21 cellular contexts compared by ENCODE assay signal in genomic region chr7:28621369-28621807, GRCh38.
DNase-seq lines count a peak whose midpoint lies in the region; ATAC-seq, FAIRE-seq and TF ChIP-seq lines count a peak whose summit lies in the region.
"Had no signal": no experiment of that assay in that cellular context is flagged by ENCODE, and none has a peak within 500 bp of the region (broad histone marks: within the 10 kb centered on the region; RNA-seq: fewer than 3 reads in every experiment).

No MANE protein-coding gene starts in this region.

- no peak overlapping the region for H3K4me3 Mint-ChIP-seq in T-cell
- H3K4me3 Mint-ChIP-seq: memory B cell, nephron progenitor cell had no signal

- no peaks in the 10 kb centered on the region for H3K4me1 Mint-ChIP-seq in T-cell
- H3K4me1 Mint-ChIP-seq: memory B cell had no signal

- POLR2A ChIA-PET in T-cell (lab: Charles Lee): no interaction called here

- H2AFZ ChIP-seq in hepatocyte: no peak overlapping the region
- H2AFZ ChIP-seq: PC-9 had no signal

- DNase-seq in GM06990 (ENCODE audit: extremely low read depth, insufficient read length) (peak; percentile 78), hepatocyte (ENCODE audit: low spot score) (no peak), breast epithelium (ENCODE audit: low spot score in 2 of 2) (no peak), T-cell (no peak), small intestine (no peak), NCI-H82 treated with DMSO at 0.1 percent for 48 hours (lab: John Stamatoyannopoulos, UW; ENCODE audit: unreplicated experiment) (no peak)
- DNase-seq: activated CD4-positive, alpha-beta T cell treated with anti-CD3 and anti-CD28 coated beads, Interleukin-2, amount 50 U/mL, for 1 hour; activated T-cell treated with anti-CD3 and anti-CD28 coated beads for 4 hours; esophagus squamous epithelium; head of caudate nucleus; MG63; NCI-H187 treated with DMSO at 0.1 percent for 48 hours; NCI-H524; nephron progenitor cell had no signal

- WGBS in hepatocyte (ENCODE audit: low lambda C conversion rate, missing lambda C conversion rate): 79% methylated on average over 6 of the region's 6 CpGs
- 52 to 68% (median 64%) methylated on average over 6 of the region's 6 CpGs for WGBS in small intestine, 3 donors

- no peaks in the 10 kb centered on the region for H3K9me2 ChIP-seq in hepatocyte (replicated peaks; ENCODE audit: insufficient read depth)

- H3K27ac Mint-ChIP-seq in T-cell: no peak overlapping the region
- H3K27ac Mint-ChIP-seq: activated naive CD4-positive, alpha-beta T cell treated with anti-CD3 and anti-CD28 coated beads, Interleukin-2, amount 50 U/mL, for 72 hours; memory B cell; nephron progenitor cell had no signal

- no peaks in the 10 kb centered on the region for H4K20me1 ChIP-seq in hepatocyte (ENCODE audit: insufficient read depth, poor library complexity, severe bottlenecking)

- ATAC-seq in GM19372 (IDR thresholded peaks at IDR 0.05; ENCODE audit: low read depth, unreplicated experiment) (peak; percentile 73), HG03442 (IDR thresholded peaks at IDR 0.05; ENCODE audit: unreplicated experiment) (peak; percentile 65), T-cell (replicated peaks in 1 of 4) (no peak)
- ATAC-seq: activated naive CD4-positive, alpha-beta T cell treated with anti-CD3 and anti-CD28 coated beads, Interleukin-2, amount 50 U/mL, for 72 hours had no signal

- CTCF ChIA-PET in T-cell (lab: Charles Lee): no interaction called here

- no peaks in the 10 kb centered on the region for H3K79me2 ChIP-seq in hepatocyte

- no peak for FAIRE-seq in small intestine (lab: Jason Lieb, UNC)
- FAIRE-seq: islet of Langerhans had no signal

- H3K27me3 ChIP-seq in GM06990 (replicated peaks; ENCODE audit: control insufficient read depth, insufficient read depth, low read length): no peaks in the 10 kb centered on the region
- no peaks in the 10 kb centered on the region for H3K27me3 ChIP-seq in hepatocyte
- no peaks in the 10 kb centered on the region for H3K27me3 ChIP-seq in breast epithelium
- H3K27me3 ChIP-seq in small intestine (ENCODE audit: control insufficient read depth in 2 of 2, insufficient read depth in 2 of 2, low read length in 2 of 2): no peaks in the 10 kb centered on the region
- H3K27me3 ChIP-seq: esophagus squamous epithelium, MG63, vagina had no signal

- no peak for TF ChIP-seq POLR2A in breast epithelium (IDR thresholded peaks at IDR 0.05)

- no peak overlapping the region for H3K4me2 ChIP-seq in hepatocyte
- H3K4me2 ChIP-seq: PC-9 had no signal

- no peaks in the 10 kb centered on the region for H3K9me3 Mint-ChIP-seq in T-cell
- H3K9me3 Mint-ChIP-seq: activated naive CD4-positive, alpha-beta T cell treated with anti-CD3 and anti-CD28 coated beads, Interleukin-2, amount 50 U/mL, for 72 hours; memory B cell; nephron progenitor cell had no signal

- TF ChIP-seq CTCF in GM06990 (IDR thresholded peaks at IDR 0.05; ENCODE audit: insufficient read depth, low read length, poor library complexity, severe bottlenecking) (no peak), hepatocyte (IDR thresholded peaks at IDR 0.05; ENCODE audit: poor library complexity) (no peak), breast epithelium (IDR thresholded peaks at IDR 0.05) (no peak)

- no peaks in the 10 kb centered on the region for H3K36me3 Mint-ChIP-seq in T-cell
- H3K36me3 Mint-ChIP-seq: activated naive CD4-positive, alpha-beta T cell treated with anti-CD3 and anti-CD28 coated beads, Interleukin-2, amount 50 U/mL, for 72 hours; memory B cell had no signal

- intact Hi-C loops in breast epithelium (cut with DNase I; ENCODE audit: low total_unique reads): no loop called here

- H3K4me3 ChIP-seq in GM06990 (replicated peaks; ENCODE audit: low read depth, low read length): no peak overlapping the region
- no peak overlapping the region for H3K4me3 ChIP-seq in hepatocyte
- H3K4me3 ChIP-seq in breast epithelium: no peak overlapping the region
- no peak overlapping the region for H3K4me3 ChIP-seq in small intestine (ENCODE audit: low read depth in 1 of 2, low read length in 2 of 2)
- H3K4me3 ChIP-seq: esophagus squamous epithelium, MG63, PC-9, vagina had no signal

- H3K27ac ChIP-seq in hepatocyte: peak overlapping the region; percentile 48
- H3K27ac ChIP-seq in breast epithelium: no peak overlapping the region
- H3K27ac ChIP-seq in small intestine (ENCODE audit: low read depth in 1 of 2, low read length in 1 of 2): no peak overlapping the region
- H3K27ac ChIP-seq: esophagus squamous epithelium, PC-9, vagina had no signal

- H3K9me3 ChIP-seq in hepatocyte (ENCODE audit: low read depth): no peaks in the 10 kb centered on the region
- no peaks in the 10 kb centered on the region for H3K9me3 ChIP-seq in breast epithelium
- H3K9me3 ChIP-seq in small intestine (ENCODE audit: control insufficient read depth, low read depth): no peaks in the 10 kb centered on the region
- H3K9me3 ChIP-seq: esophagus squamous epithelium, MG63, vagina had no signal

- H3K4me1 ChIP-seq in hepatocyte (ENCODE audit: insufficient read depth) (no peaks in the 10 kb centered on the region), breast epithelium (no peaks in the 10 kb centered on the region), small intestine (ENCODE audit: control insufficient read depth in 2 of 2, insufficient read depth in 1 of 2, low read depth in 1 of 2, low read length in 1 of 2) (no peaks in the 10 kb centered on the region)

- H3K36me3 ChIP-seq in GM06990 (ENCODE audit: control insufficient read depth, insufficient read depth, low read length) (no peaks in the 10 kb centered on the region), hepatocyte (replicated peaks; ENCODE audit: insufficient read depth, low read depth) (no peaks in the 10 kb centered on the region), breast epithelium (no peaks in the 10 kb centered on the region), small intestine (ENCODE audit: control insufficient read depth in 2 of 2, insufficient read depth in 2 of 2, low read length in 2 of 2) (no peaks in the 10 kb centered on the region)
- H3K36me3 ChIP-seq: esophagus squamous epithelium, vagina had no signal

- peaks cover 5 to 8% of the 10 kb centered on the region in 2 donors for H3K27me3 Mint-ChIP-seq in T-cell

Comparison
In these comparisons a context has a peak if more than half of its experiments do, and no peak if none do; other contexts are left out.
1. ATAC-seq: peak in GM19372 (single experiment) and HG03442 (single experiment); none in T-cell (0 of 4).